12 cellular contexts compared by ENCODE assay signal in genomic region chr18:59833785-59834184, GRCh38.
DNase-seq lines count a peak whose midpoint lies in the region; ATAC-seq and TF ChIP-seq lines count a peak whose summit lies in the region.
"Had no signal": no experiment of that assay in that cellular context is flagged by ENCODE, and none has a peak within 500 bp of the region (broad histone marks: within the 10 kb centered on the region; RNA-seq: fewer than 3 reads in every experiment).

No MANE protein-coding gene starts in this region.

- no peaks in the 10 kb centered on the region for H3K79me1 ChIP-seq in H9 (ENCODE audit: insufficient read depth, low read depth, low read length, poor library complexity, severe bottlenecking)

- intact Hi-C loops in CD14-positive monocyte (cut with micrococcal nuclease), result loop anchor here (10.0 kb wide), 2 partner anchors 141 to 711 kb away; no protein-coding TSS in a partner anchor

- no peaks in the 10 kb centered on the region for H3K9me3 ChIP-seq in H9 (ENCODE audit: control insufficient read depth, low read depth, low read length)

- no peaks in the 10 kb centered on the region for H3K23me2 ChIP-seq in H9 (ENCODE audit: insufficient read length, low read depth, low read length, poor library complexity, severe bottlenecking)

- H3K4me2 ChIP-seq in H9 (ENCODE audit: insufficient read depth, insufficient read length, low read length), result no peak overlapping the region
- H3K4me2 ChIP-seq: smooth muscle cell had no signal

- no peak overlapping the region for H3K14ac ChIP-seq in H9 (ENCODE audit: insufficient read depth, low read length)

- ATAC-seq in GM18873 (IDR thresholded peaks at IDR 0.05; ENCODE audit: low FRiP score, unreplicated experiment), result peak; percentile 74
- ATAC-seq in HG03439 (IDR thresholded peaks at IDR 0.05; ENCODE audit: unreplicated experiment), result peak; percentile 67

- no peak overlapping the region for H2BK15ac ChIP-seq in H9 (ENCODE audit: low read depth, low read length)

- H3K18ac ChIP-seq in H9 (ENCODE audit: insufficient read length, low read depth, low read length), result no peak overlapping the region

- no peak overlapping the region for H4K5ac ChIP-seq in H9 (ENCODE audit: insufficient read length, low read depth, low read length)

- no peaks in the 10 kb centered on the region for H4K20me1 ChIP-seq in H9 (ENCODE audit: control insufficient read depth, insufficient read depth, insufficient read length)

- H3K79me2 ChIP-seq in H9 (ENCODE audit: insufficient read depth, low read length), result no peaks in the 10 kb centered on the region

- no peak overlapping the region for H4K91ac ChIP-seq in H9 (ENCODE audit: insufficient read length, low read depth, low read length)

- peaks cover 3% of the 10 kb centered on the region; the same call in 1 of the 2 replicates for H3K4me1 ChIP-seq in H9 (ENCODE audit: insufficient read depth, low read length)

- no peak overlapping the region for H3K9ac ChIP-seq in H9 (ENCODE audit: extremely low read depth, insufficient read length, low read length)

- no peak overlapping the region for H2AK5ac ChIP-seq in H9 (ENCODE audit: insufficient read length, low read length)

- WGBS in H9 (ENCODE audit: extremely low coverage, insufficient read length, low lambda C conversion rate), result no CpG with 5 or more reads among the region's 3 CpGs

- H3K27me3 ChIP-seq in GM06990 (replicated peaks; ENCODE audit: control insufficient read depth, insufficient read depth, low read length), result no peaks in the 10 kb centered on the region
- H3K27me3 ChIP-seq in H9 (ENCODE audit: insufficient read depth, low read length), result no peaks in the 10 kb centered on the region
- H3K27me3 ChIP-seq: cardiac muscle cell had no signal

- no peak for DNase-seq in GM06990 (ENCODE audit: extremely low read depth, insufficient read length)
- DNase-seq in H9, result no peak
- no peak for DNase-seq in DMS79 (lab: John Stamatoyannopoulos, UW)
- no peak for DNase-seq in CD14-positive monocyte (ENCODE audit: low spot score)
- DNase-seq in putamen (ENCODE audit: low spot score), result no peak
- DNase-seq in kidney tubule cell (ENCODE audit: low spot score), result no peak
- DNase-seq: activated CD4-positive, alpha-beta T cell treated with anti-CD3 and anti-CD28 coated beads, Interleukin-2, amount 10 ng/mL, durations not matched to agents 7 days and 5 days; CD4-positive, alpha-beta memory T cell had no signal

- H3K36me3 Mint-ChIP-seq in H9 (ENCODE audit: insufficient read depth in 1 of 3, low read depth in 3 of 3), result no peaks in the 10 kb centered on the region
- no peaks in the 10 kb centered on the region for H3K36me3 Mint-ChIP-seq in CD14-positive monocyte
- H3K36me3 Mint-ChIP-seq: CD4-positive, alpha-beta memory T cell had no signal

- H2BK20ac ChIP-seq in H9 (ENCODE audit: low read depth, low read length, poor library complexity, severe bottlenecking), result no peak overlapping the region

- no peak overlapping the region for H3K27ac ChIP-seq in H9 (ENCODE audit: insufficient read length, low read depth, low read length)
- H3K27ac ChIP-seq: cardiac muscle cell had no signal

- no peak overlapping the region for H3T11ph ChIP-seq in H9 (ENCODE audit: low read length)

- no peaks in the 10 kb centered on the region for H3K9me3 Mint-ChIP-seq in H9
- no peaks in the 10 kb centered on the region for H3K9me3 Mint-ChIP-seq in CD14-positive monocyte
- H3K9me3 Mint-ChIP-seq: activated CD4-positive, alpha-beta T cell treated with anti-CD3 and anti-CD28 coated beads, Interleukin-2, amount 10 ng/mL, durations not matched to agents 7 days and 5 days; CD4-positive, alpha-beta memory T cell had no signal

- no peak overlapping the region for H3K23ac ChIP-seq in H9 (ENCODE audit: insufficient read length, low read depth, low read length)

- H3K56ac ChIP-seq in H9 (ENCODE audit: insufficient read length, low read depth, low read length), result no peak overlapping the region

- no peaks in the 10 kb centered on the region for H3K27me3 Mint-ChIP-seq in H9 (ENCODE audit: low read depth)
- peaks cover 4 to 8% (median 4%) of the 10 kb centered on the region in 3 donors for H3K27me3 Mint-ChIP-seq in CD14-positive monocyte (ENCODE audit: low read depth in 3 of 3)

- no peak overlapping the region for H3K4ac ChIP-seq in H9 (ENCODE audit: low read depth, low read length)

- TF ChIP-seq CTCF in GM06990 (IDR thresholded peaks at IDR 0.05; ENCODE audit: insufficient read depth, low read length, poor library complexity, severe bottlenecking) (no peak), H9 (conservative IDR thresholded peaks at IDR 0.05) (no peak), CD14-positive monocyte (IDR thresholded peaks at IDR 0.05) (no peak)

- H2BK120ac ChIP-seq in H9 (ENCODE audit: low read depth, low read length, poor library complexity, severe bottlenecking), result no peak overlapping the region

- H3K4me3 ChIP-seq in GM06990 (replicated peaks; ENCODE audit: low read depth, low read length), result peak overlapping the region; percentile 20
- H3K4me3 ChIP-seq: cardiac muscle cell, smooth muscle cell had no signal

- H3K36me3 ChIP-seq in GM06990 (ENCODE audit: control insufficient read depth, insufficient read depth, low read length), result no peaks in the 10 kb centered on the region
- H3K36me3 ChIP-seq: cardiac muscle cell had no signal

- H4K8ac ChIP-seq in H9 (replicated peaks; ENCODE audit: insufficient read length, low read depth, low read length), result no peak overlapping the region

- peak overlapping the region in 2 of 3 experiments; percentile 48 to 77; a peak in 2 of 7 replicates for H3K27ac Mint-ChIP-seq in H9
- no peak overlapping the region for H3K27ac Mint-ChIP-seq in CD14-positive monocyte
- H3K27ac Mint-ChIP-seq: activated CD4-positive, alpha-beta T cell treated with anti-CD3 and anti-CD28 coated beads, Interleukin-2, amount 10 ng/mL, durations not matched to agents 7 days and 5 days had no signal

- H3K4me3 Mint-ChIP-seq in H9, result no peak overlapping the region
- no peak overlapping the region for H3K4me3 Mint-ChIP-seq in CD14-positive monocyte
- H3K4me3 Mint-ChIP-seq: activated CD4-positive, alpha-beta T cell treated with anti-CD3 and anti-CD28 coated beads, Interleukin-2, amount 10 ng/mL, durations not matched to agents 7 days and 5 days; CD4-positive, alpha-beta memory T cell had no signal

- H2BK12ac ChIP-seq in H9 (ENCODE audit: insufficient read length, low read depth, low read length), result no peak overlapping the region

- H3K4me1 Mint-ChIP-seq in H9 (peaks cover 40 to 53% of the 10 kb centered on the region in 2 experiments), CD14-positive monocyte (peaks cover 3% of the 10 kb centered on the region)

- H2AFZ ChIP-seq in H9 (ENCODE audit: low read length), result no peak overlapping the region

- H2BK5ac ChIP-seq in H9 (ENCODE audit: insufficient read length, low read length), result no peak overlapping the region

Comparison
In these comparisons a context has a peak if more than half of its experiments do, and no peak if none do; other contexts are left out.
1. H3K27ac Mint-ChIP-seq: peak in H9 (2 of 3); none in CD14-positive monocyte (0 of 7).